9 cellular contexts compared by ENCODE assay signal in genomic region chrX:107449490-107450175, GRCh38.
DNase-seq lines count a peak whose midpoint lies in the region; ATAC-seq and TF ChIP-seq lines count a peak whose summit lies in the region.
"Had no signal": no experiment of that assay in that cellular context is flagged by ENCODE, and none has a peak within 500 bp of the region (broad histone marks: within the 10 kb centered on the region; RNA-seq: fewer than 3 reads in every experiment).

FRMPD3 (plus strand) TSS chrX:107449652; CDS start chrX:107526589, 76,937 bp downstream.

- no peaks in the 10 kb centered on the region for H3K36me3 ChIP-seq in WERI-Rb-1
- no peaks in the 10 kb centered on the region for H3K36me3 ChIP-seq in iPS DF 6.9 (ENCODE audit: control insufficient read depth, insufficient read depth, low read length)

- H3K27ac Mint-ChIP-seq in stimulated activated naive CD8-positive, alpha-beta T cell treated with anti-CD3 and anti-CD28 coated beads, Interleukin-15, amount 100 ng/mL, for 72 hours: no peak within 1 kb of the TSS

- no peak for TF ChIP-seq CTCF in WERI-Rb-1 (IDR thresholded peaks at IDR 0.05; ENCODE audit: low read depth, low read length)

- DNase-seq in NCI-H748 (lab: John Stamatoyannopoulos, UW; ENCODE audit: unreplicated experiment) (peak; percentile 40), NCI-H748 treated with DMSO at 0.1 percent for 48 hours (lab: John Stamatoyannopoulos, UW) (no peak), WERI-Rb-1 (peak; percentile 11), iPS DF 6.9 (ENCODE audit: low read depth, low spot score) (no peak), NCI-H524 treated with DMSO at 0.1 percent for 48 hours (lab: John Stamatoyannopoulos, UW) (no peak), cerebellar cortex (ENCODE audit: low spot score) (no peak), UCSD-AML1 (lab: John Stamatoyannopoulos, UW; ENCODE audit: unreplicated experiment) (no peak)
- no peak for DNase-seq in stimulated activated naive CD8-positive, alpha-beta T cell treated with anti-CD3 and anti-CD28 coated beads, Interleukin-15, amount 100 ng/mL, for 72 hours
- DNase-seq: DND-41 had no signal

- H3K4me3 ChIP-seq in WERI-Rb-1 (ENCODE audit: low read depth, low read length) (peak within 1 kb of the TSS; percentile 56), iPS DF 6.9 (ENCODE audit: low read length) (peak within 1 kb of the TSS; percentile 38; the same call in 1 of the 2 replicates)

- H3K4me1 Mint-ChIP-seq in stimulated activated naive CD8-positive, alpha-beta T cell treated with anti-CD3 and anti-CD28 coated beads, Interleukin-15, amount 100 ng/mL, for 72 hours: peaks cover 29% of the 10 kb centered on the region

- no peaks in the 10 kb centered on the region for H3K9me3 Mint-ChIP-seq in stimulated activated naive CD8-positive, alpha-beta T cell treated with anti-CD3 and anti-CD28 coated beads, Interleukin-15, amount 100 ng/mL, for 72 hours

- H3K9me3 ChIP-seq in WERI-Rb-1 (ENCODE audit: severe bottlenecking): no peaks in the 10 kb centered on the region
- no peaks in the 10 kb centered on the region for H3K9me3 ChIP-seq in iPS DF 6.9 (ENCODE audit: control insufficient read depth, insufficient read depth, low read length)

- peaks cover 41% of the 10 kb centered on the region for H3K27me3 Mint-ChIP-seq in stimulated activated naive CD8-positive, alpha-beta T cell treated with anti-CD3 and anti-CD28 coated beads, Interleukin-15, amount 100 ng/mL, for 72 hours

- H3K4me1 ChIP-seq in iPS DF 6.9 (ENCODE audit: control insufficient read depth, insufficient read depth, low read length): peaks cover 7% of the 10 kb centered on the region; the same call in 1 of the 2 replicates

- H3K27me3 ChIP-seq in WERI-Rb-1 (ENCODE audit: insufficient read depth, low read depth, severe bottlenecking): peaks cover 50% of the 10 kb centered on the region
- H3K27me3 ChIP-seq in iPS DF 6.9 (ENCODE audit: control insufficient read depth, insufficient read depth, low read length): peaks cover 6% of the 10 kb centered on the region

- no peak for ATAC-seq in stimulated activated naive CD8-positive, alpha-beta T cell treated with anti-CD3 and anti-CD28 coated beads, Interleukin-15, amount 100 ng/mL, for 72 hours

- no peak within 1 kb of the TSS for H3K27ac ChIP-seq in WERI-Rb-1
- no peak within 1 kb of the TSS for H3K27ac ChIP-seq in iPS DF 6.9 (ENCODE audit: low read length)

- WGBS in iPS DF 6.9 (ENCODE audit: insufficient coverage, insufficient read length): no CpG with 5 or more reads among the region's 88 CpGs

- peak within 1 kb of the TSS; percentile 67 to 74 for H3K4me3 Mint-ChIP-seq in stimulated activated naive CD8-positive, alpha-beta T cell treated with anti-CD3 and anti-CD28 coated beads, Interleukin-15, amount 100 ng/mL, for 72 hours

Comparison
In these comparisons a context has a peak if more than half of its experiments do, and no peak if none do; other contexts are left out.
1. DNase-seq: peak in NCI-H748 (single experiment) and WERI-Rb-1 (single experiment); none in NCI-H748 treated with DMSO at 0.1 percent for 48 hours (single experiment), iPS DF 6.9 (single experiment), stimulated activated naive CD8-positive, alpha-beta T cell treated with anti-CD3 and anti-CD28 coated beads, Interleukin-15, amount 100 ng/mL, for 72 hours (0 of 2), NCI-H524 treated with DMSO at 0.1 percent for 48 hours (single experiment), cerebellar cortex (single experiment) and UCSD-AML1 (single experiment).